ENCODE assay signal across 10 cellular contexts in genomic region chr12:53966385-53967133, GRCh38. TPM values are rescaled to one million over a fixed set of nuclear protein-coding genes. Genes with fewer than 3 reads are reported as not detected.
DNase-seq lines count a peak whose midpoint lies in the region; TF ChIP-seq lines count a peak whose summit lies in the region.
"Had no signal": no experiment of that assay in that cellular context is flagged by ENCODE, and none has a peak within 500 bp of the region (broad histone marks: within the 10 kb centered on the region; RNA-seq: fewer than 3 reads in every experiment).

No MANE protein-coding gene starts in this region.

- H3K9me3 Mint-ChIP-seq in activated naive CD4-positive, alpha-beta T cell treated with anti-CD3 and anti-CD28 coated beads, Interleukin-2, amount 10 ng/mL, durations not matched to agents 7 days and 5 days, result no peaks in the 10 kb centered on the region

- no peak for DNase-seq in activated naive CD4-positive, alpha-beta T cell treated with anti-CD3 and anti-CD28 coated beads, Interleukin-2, amount 10 ng/mL, durations not matched to agents 7 days and 5 days
- DNase-seq in activated naive CD4-positive, alpha-beta T cell treated with Interleukin-2 at 50 U/mL for 16 hours, result no peak
- DNase-seq in suprapubic skin (ENCODE audit: low spot score in 2 of 2) (no peak), NCI-H2171 (lab: John Stamatoyannopoulos, UW) (no peak), DMS114 treated with DMSO at 0.1 percent for 48 hours (lab: John Stamatoyannopoulos, UW; ENCODE audit: unreplicated experiment) (no peak)
- DNase-seq: activated CD8-positive, alpha-beta memory T cell treated with anti-CD3 and anti-CD28 coated beads, Interleukin-2, amount 50 U/mL, for 4 hours; head of caudate nucleus; Kasumi-1 had no signal

- TF ChIP-seq EP300 in suprapubic skin (IDR thresholded peaks at IDR 0.05), result no peak

- H3K4me3 Mint-ChIP-seq in activated naive CD4-positive, alpha-beta T cell treated with anti-CD3 and anti-CD28 coated beads, Interleukin-2, amount 10 ng/mL, durations not matched to agents 7 days and 5 days, result no peak overlapping the region

- no peak for TF ChIP-seq CTCF in suprapubic skin (IDR thresholded peaks at IDR 0.05)

- peak overlapping the region; percentile 42 for H3K27ac Mint-ChIP-seq in activated naive CD4-positive, alpha-beta T cell treated with anti-CD3 and anti-CD28 coated beads, Interleukin-2, amount 10 ng/mL, durations not matched to agents 7 days and 5 days

- TF ChIP-seq POLR2A in suprapubic skin (IDR thresholded peaks at IDR 0.05), result no peak

- H3K4me1 Mint-ChIP-seq in activated naive CD4-positive, alpha-beta T cell treated with anti-CD3 and anti-CD28 coated beads, Interleukin-2, amount 10 ng/mL, durations not matched to agents 7 days and 5 days, result peaks cover 22% of the 10 kb centered on the region

- H3K4me3 ChIP-seq in iPS-18a (ENCODE audit: low read length) (peak overlapping the region; percentile 23), suprapubic skin (peak overlapping the region; percentile 5)
- H3K4me3 ChIP-seq: BLaER1 had no signal

- H3K27me3 ChIP-seq in iPS-18a (ENCODE audit: control insufficient read depth, insufficient read depth, low read length), result peaks cover 100% of the 10 kb centered on the region
- peaks cover 84% of the 10 kb centered on the region for H3K27me3 ChIP-seq in suprapubic skin

- peaks cover 3% of the 10 kb centered on the region for H3K36me3 Mint-ChIP-seq in activated naive CD4-positive, alpha-beta T cell treated with anti-CD3 and anti-CD28 coated beads, Interleukin-2, amount 10 ng/mL, durations not matched to agents 7 days and 5 days

- H3K27ac ChIP-seq in iPS-18a (ENCODE audit: low read length) (no peak overlapping the region), suprapubic skin (no peak overlapping the region)
- H3K27ac ChIP-seq: BLaER1 had no signal

- no peaks in the 10 kb centered on the region for H3K36me3 ChIP-seq in iPS-18a (ENCODE audit: control insufficient read depth, low read depth, low read length)
- H3K36me3 ChIP-seq in suprapubic skin, result no peaks in the 10 kb centered on the region
- H3K36me3 ChIP-seq: BLaER1 had no signal

- CTCF ChIA-PET in activated naive CD4-positive, alpha-beta T cell treated with anti-CD3 and anti-CD28 coated beads, Interleukin-2, amount 10 ng/mL, durations not matched to agents 7 days and 5 days (lab: Charles Lee), result no interaction called here

- H3K9ac ChIP-seq in iPS-18a (ENCODE audit: low read length), result no peak overlapping the region
- H3K9ac ChIP-seq: BLaER1 had no signal

- H3K27me3 Mint-ChIP-seq in activated naive CD4-positive, alpha-beta T cell treated with anti-CD3 and anti-CD28 coated beads, Interleukin-2, amount 10 ng/mL, durations not matched to agents 7 days and 5 days, result peaks cover 98% of the 10 kb centered on the region

- H3K9me3 ChIP-seq in iPS-18a (ENCODE audit: control insufficient read depth, low read depth, low read length) (no peaks in the 10 kb centered on the region), suprapubic skin (no peaks in the 10 kb centered on the region)

- 71% methylated on average over 36 of the region's 36 CpGs for WGBS in suprapubic skin

- H3K4me1 ChIP-seq in iPS-18a (ENCODE audit: control insufficient read depth, low read depth, low read length) (peaks cover 3% of the 10 kb centered on the region), suprapubic skin (peaks cover 6% of the 10 kb centered on the region)
- H3K4me1 ChIP-seq: BLaER1 had no signal

RNA-seq across cellular contexts. Expression of gene HOXC11, which starts 6.4 kb away (rescaled TPM):
- 1 to 10 TPM; 3.1 to 3.7 (median 3.5) TPM for total RNA-seq in suprapubic skin

RNA-seq across cellular contexts. Expression of gene HOTAIR, which starts 8.2 kb away (rescaled TPM):
- 10 to 100 TPM in 2 of 4 donors, 1 to 10 TPM in 2; 1.4 to 15.7 (median 10.7) TPM for total RNA-seq in suprapubic skin

RNA-seq across cellular contexts. Expression of gene HOXC12, which starts 11.9 kb away (rescaled TPM):
- total RNA-seq in suprapubic skin, result 1 to 10 TPM; 3.7 to 6.8 (median 4.7) TPM

RNA-seq across cellular contexts. Expression of gene HOXC10, which starts 18.4 kb away (rescaled TPM):
- total RNA-seq in suprapubic skin, result 10 to 100 TPM in 3 of 4 donors, 1 to 10 TPM in 1; 8.8 to 24.7 (median 13.3) TPM

RNA-seq across cellular contexts. Expression of gene HOXC13, which starts 27.9 kb away (rescaled TPM):
- 10 to 100 TPM in 2 of 4 donors, 1 to 10 TPM in 2; 5.3 to 16.7 (median 10.2) TPM for total RNA-seq in suprapubic skin
